Comparison of ENCODE assay signal across 10 cellular contexts in the genomic region with DNA sequence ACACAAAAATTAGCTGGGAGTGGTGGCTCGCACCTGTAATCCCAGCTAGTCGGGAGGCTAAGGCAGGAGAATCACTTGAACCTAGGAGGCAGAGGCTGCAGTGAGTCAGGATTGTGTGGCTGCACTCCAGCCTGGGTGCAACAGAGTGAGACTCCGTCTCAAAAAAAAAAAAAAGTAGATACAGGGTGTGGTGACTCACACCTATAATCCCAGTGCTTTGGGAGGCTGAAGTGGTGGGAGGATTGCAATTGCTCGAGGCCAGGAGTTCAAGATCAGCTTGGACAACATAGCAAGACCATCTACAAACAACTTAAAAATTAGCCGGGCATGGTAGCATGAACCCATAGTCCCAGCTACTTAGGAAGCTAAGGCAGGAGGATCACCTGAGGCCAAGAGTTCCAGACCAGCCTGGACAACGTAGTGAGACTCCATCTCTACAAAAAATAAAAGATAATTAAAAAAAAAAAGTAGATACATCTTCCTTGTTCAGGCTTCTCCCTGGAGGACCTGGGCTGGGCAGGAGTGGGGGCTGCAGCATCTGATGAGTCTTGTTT. TPM values are rescaled to one million over a fixed set of nuclear protein-coding genes. Genes with fewer than 3 reads are reported as not detected.
"Had no signal": no experiment of that assay in that cellular context is flagged by ENCODE, and none has a peak within 500 bp of the region (broad histone marks: within the 10 kb centered on the region; RNA-seq: fewer than 3 reads in every experiment).

No MANE protein-coding gene starts in this region.

- H3K27me3 ChIP-seq: thyroid gland had no signal

- H3K79me2 ChIP-seq: parathyroid adenoma had no signal

- H3K9me3 ChIP-seq: thyroid gland had no signal

- H3K27ac ChIP-seq: parathyroid adenoma, thyroid gland had no signal

- H2AFZ ChIP-seq: parathyroid adenoma had no signal

- ATAC-seq: activated T-cell treated with anti-CD3 and anti-CD28 coated beads, Interleukin-2, amount 50 U/mL, for 72 hours had no signal

- H3K27ac Mint-ChIP-seq: activated T-cell treated with anti-CD3 and anti-CD28 coated beads, Interleukin-2, amount 50 U/mL, for 72 hours; endodermal cell had no signal

- H3K9ac ChIP-seq: parathyroid adenoma had no signal

- H3K4me3 Mint-ChIP-seq: endodermal cell had no signal

- H3K4me3 ChIP-seq: thyroid gland had no signal

- DNase-seq: activated CD4-positive, CD25-positive, alpha-beta regulatory T cell; activated T-cell treated with anti-CD3 and anti-CD28 coated beads, Interleukin-2, amount 50 U/mL, for 72 hours; amygdala; endodermal cell; erythroblast; hippocampal formation; thyroid gland had no signal

- H3K9me3 Mint-ChIP-seq: activated T-cell treated with anti-CD3 and anti-CD28 coated beads, Interleukin-2, amount 50 U/mL, for 72 hours; brain; endodermal cell had no signal

- H3K36me3 ChIP-seq: thyroid gland had no signal

RNA-seq across cellular contexts. Expression of gene FBXO24, which starts 28.3 kb away (rescaled TPM):
- total RNA-seq: glomerular endothelial cell had no signal
